ENCODE assay signal across 8 cellular contexts in the genomic region with DNA sequence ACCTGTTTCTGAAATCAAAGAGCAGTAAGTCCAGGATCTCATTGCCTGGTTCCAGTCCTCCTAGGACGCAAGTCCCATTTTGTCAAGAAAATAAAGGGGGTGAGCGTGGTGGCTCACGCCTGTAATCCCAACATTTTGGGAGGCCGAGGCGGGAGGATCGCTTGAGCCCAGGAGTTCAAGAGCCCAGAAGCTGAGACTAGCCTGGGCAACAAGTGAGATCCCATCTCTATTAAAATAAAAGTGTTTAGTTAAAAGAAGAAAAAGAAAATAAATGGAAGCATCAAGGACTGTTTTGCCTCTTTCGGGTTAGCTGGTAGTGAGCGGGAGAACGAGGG. TPM values are rescaled to one million over a fixed set of nuclear protein-coding genes. Genes with fewer than 3 reads are reported as not detected.
DNase-seq lines count a peak whose midpoint lies in the region; ATAC-seq and TF ChIP-seq lines count a peak whose summit lies in the region.

No MANE protein-coding gene starts in this region.

- H3K9ac ChIP-seq in NT2/D1 (ENCODE audit: insufficient read length, low read depth) = peak overlapping the region; percentile 76

- 25 to 31% (median 29%) methylated on average over 9 of the region's 9 CpGs for WGBS in ovary, 3 donors

- peaks cover 18% of the 10 kb centered on the region for H3K36me3 Mint-ChIP-seq in CD8-positive, alpha-beta T cell
- H3K36me3 Mint-ChIP-seq in effector memory CD8-positive, alpha-beta T cell (ENCODE audit: insufficient read depth) = peaks cover 37% of the 10 kb centered on the region

- H3K36me3 ChIP-seq in CD8-positive, alpha-beta T cell (ENCODE audit: insufficient read depth, low read length) = peaks cover 4% of the 10 kb centered on the region
- peaks cover 18% of the 10 kb centered on the region for H3K36me3 ChIP-seq in NT2/D1 (ENCODE audit: insufficient read depth, insufficient read length, low read length)
- H3K36me3 ChIP-seq in ovary = no peaks in the 10 kb centered on the region

- H3K4me3 ChIP-seq in CD8-positive, alpha-beta T cell (ENCODE audit: low read depth, low read length) = peak overlapping the region; percentile 91
- peak overlapping the region; percentile 66 for H3K4me3 ChIP-seq in NT2/D1 (ENCODE audit: insufficient read length, low read depth)
- peak overlapping the region; percentile 77 for H3K4me3 ChIP-seq in ovary

- POLR2A ChIA-PET in CD8-positive, alpha-beta T cell (lab: Charles Lee) = interaction anchor here (0.6 to 2.0 kb wide), 5 partner anchors 12 to 90 kb away, joined by 3 to 7 read pairs (median 3); no protein-coding TSS in a partner anchor

- H3K27ac Mint-ChIP-seq in CD8-positive, alpha-beta T cell = peak overlapping the region; percentile 94
- H3K27ac Mint-ChIP-seq in effector memory CD8-positive, alpha-beta T cell = peak overlapping the region; percentile 94 to 95

- ATAC-seq in CD8-positive, alpha-beta T cell = no peak
- no peak for ATAC-seq in effector memory CD8-positive, alpha-beta T cell (replicated peaks)
- no peak for ATAC-seq in HG03565 (IDR thresholded peaks at IDR 0.05; ENCODE audit: unreplicated experiment)

- H3K9me3 ChIP-seq in CD8-positive, alpha-beta T cell (ENCODE audit: low read length) = no peaks in the 10 kb centered on the region
- H3K9me3 ChIP-seq in NT2/D1 (ENCODE audit: insufficient read depth, low read length) (peaks cover 14% of the 10 kb centered on the region; the same call in 1 of the 2 replicates), ovary (no peaks in the 10 kb centered on the region)

- H3K4me1 Mint-ChIP-seq in CD8-positive, alpha-beta T cell (ENCODE audit: low read depth) = peaks cover 35% of the 10 kb centered on the region
- peaks cover 0 to 21% of the 10 kb centered on the region in 2 donors for H3K4me1 Mint-ChIP-seq in effector memory CD8-positive, alpha-beta T cell (ENCODE audit: low read depth in 2 of 2)

- no peaks in the 10 kb centered on the region for H3K27me3 Mint-ChIP-seq in CD8-positive, alpha-beta T cell (ENCODE audit: low read depth)
- no peaks in the 10 kb centered on the region for H3K27me3 Mint-ChIP-seq in effector memory CD8-positive, alpha-beta T cell

- intact Hi-C loops in CD8-positive, alpha-beta T cell (cut with DNase I, micrococcal nuclease) = loop anchor here (1.0 to 5.0 kb wide), 8 partner anchors 16 to 105 kb away; a partner anchor contains a TSS
- intact Hi-C loops in ovary (cut with DNase I) = loop anchor here in 2 of 4 donors (10.0 kb wide), 2 partner anchors 67 to 347 kb away; a partner anchor contains a TSS

- peaks cover 8% of the 10 kb centered on the region for H3K9me3 Mint-ChIP-seq in CD8-positive, alpha-beta T cell
- peaks cover 0 to 6% of the 10 kb centered on the region in 2 donors for H3K9me3 Mint-ChIP-seq in effector memory CD8-positive, alpha-beta T cell

- no peak for DNase-seq in CD8-positive, alpha-beta T cell
- DNase-seq in NT2/D1 (ENCODE audit: low read depth, low spot score) = no peak
- DNase-seq in effector memory CD8-positive, alpha-beta T cell = no peak
- DNase-seq in ovary = no peak
- DNase-seq in stimulated activated CD4-positive, alpha-beta T cell treated with anti-CD3 and anti-CD28 coated beads, Interleukin-4, amount 100 ng/mL, for 1 hour = no peak
- no peak for DNase-seq in OCI-M2 (lab: John Stamatoyannopoulos, UW; ENCODE audit: unreplicated experiment)
- no peak for DNase-seq in superior temporal gyrus (ENCODE audit: extremely low spot score)

- CTCF ChIA-PET in CD8-positive, alpha-beta T cell (lab: Charles Lee) = interaction anchor here (0.8 kb wide), 1 partner anchor 14 kb away, joined by 3 read pairs; no protein-coding TSS in a partner anchor

- peaks cover 26% of the 10 kb centered on the region for H3K4me1 ChIP-seq in CD8-positive, alpha-beta T cell (ENCODE audit: insufficient read depth, low read length)
- H3K4me1 ChIP-seq in NT2/D1 (ENCODE audit: insufficient read depth, insufficient read length) = peaks cover 4% of the 10 kb centered on the region
- H3K4me1 ChIP-seq in ovary (ENCODE audit: insufficient read depth) = peaks cover 5% of the 10 kb centered on the region

- TF ChIP-seq EP300 in ovary (IDR thresholded peaks at IDR 0.05) = no peak

- H3K27me3 ChIP-seq in CD8-positive, alpha-beta T cell (ENCODE audit: insufficient read depth, low read length) = no peaks in the 10 kb centered on the region
- peaks cover 6% of the 10 kb centered on the region for H3K27me3 ChIP-seq in NT2/D1 (ENCODE audit: insufficient read depth, insufficient read length)
- H3K27me3 ChIP-seq in ovary = no peaks in the 10 kb centered on the region

- TF ChIP-seq POLR2A in ovary (IDR thresholded peaks at IDR 0.05) = no peak

- peak overlapping the region; percentile 86 for H3K4me3 Mint-ChIP-seq in CD8-positive, alpha-beta T cell
- peak overlapping the region; percentile 82 to 87 for H3K4me3 Mint-ChIP-seq in effector memory CD8-positive, alpha-beta T cell

- no peak for TF ChIP-seq CTCF in CD8-positive, alpha-beta T cell (IDR thresholded peaks at IDR 0.05)
- TF ChIP-seq CTCF in ovary (IDR thresholded peaks at IDR 0.05) = no peak

- H3K27ac ChIP-seq in CD8-positive, alpha-beta T cell (ENCODE audit: low read depth, low read length) = peak overlapping the region; percentile 14
- H3K27ac ChIP-seq in ovary = peak overlapping the region in 1 of 2 donors; percentile 85

RNA-seq across cellular contexts. Expression of a gene that starts 0.3 kb away (rescaled TPM):
- 10 to 100 TPM; 24.0 to 27.7 TPM for total RNA-seq in CD8-positive, alpha-beta T cell
- 10 to 100 TPM; 10.6 to 24.5 (median 19.5) TPM for total RNA-seq in ovary
- 10 to 100 TPM in 1 of 2 donors, 1 to 10 TPM in 1; 8.8 to 14.8 TPM for polyA plus RNA-seq in ovary

RNA-seq across cellular contexts. Expression of a gene that starts 16.6 kb away (rescaled TPM):
- total RNA-seq in CD8-positive, alpha-beta T cell = 10 to 100 TPM; 49.9 to 51.3 TPM
- total RNA-seq in ovary = 10 to 100 TPM; 43.0 to 90.4 (median 78.1) TPM
- 10 to 100 TPM in 1 of 2 donors, 1 to 10 TPM in 1; 6.1 to 68.0 TPM for polyA plus RNA-seq in ovary

RNA-seq across cellular contexts. Expression of a gene that starts 26.2 kb away (rescaled TPM):
- not detected for total RNA-seq in CD8-positive, alpha-beta T cell
- total RNA-seq in ovary = not detected
- polyA plus RNA-seq in ovary = not detected

RNA-seq across cellular contexts. Expression of a gene that starts 29.4 kb away (rescaled TPM):
- 1 to 10 TPM in 1 of 2 experiments, not detected in 1; 1.1 TPM for total RNA-seq in CD8-positive, alpha-beta T cell
- total RNA-seq in ovary = 1 to 10 TPM in 5 of 7 donors, under 1 TPM in 2; 0.79 to 2.5 (median 1.4) TPM
- polyA plus RNA-seq in ovary = 1 to 10 TPM in 1 of 2 donors, not detected in 1; 1.9 TPM

RNA-seq across cellular contexts. Expression of a gene that starts 35.9 kb away (rescaled TPM):
- 100 to 1,000 TPM; 152 to 171 TPM for total RNA-seq in CD8-positive, alpha-beta T cell
- total RNA-seq in ovary = 100 to 1,000 TPM; 181 to 320 (median 243) TPM
- polyA plus RNA-seq in ovary = 100 to 1,000 TPM; 466 to 601 TPM
